ENCODE assay signal across 1 cellular context in the genomic region with DNA sequence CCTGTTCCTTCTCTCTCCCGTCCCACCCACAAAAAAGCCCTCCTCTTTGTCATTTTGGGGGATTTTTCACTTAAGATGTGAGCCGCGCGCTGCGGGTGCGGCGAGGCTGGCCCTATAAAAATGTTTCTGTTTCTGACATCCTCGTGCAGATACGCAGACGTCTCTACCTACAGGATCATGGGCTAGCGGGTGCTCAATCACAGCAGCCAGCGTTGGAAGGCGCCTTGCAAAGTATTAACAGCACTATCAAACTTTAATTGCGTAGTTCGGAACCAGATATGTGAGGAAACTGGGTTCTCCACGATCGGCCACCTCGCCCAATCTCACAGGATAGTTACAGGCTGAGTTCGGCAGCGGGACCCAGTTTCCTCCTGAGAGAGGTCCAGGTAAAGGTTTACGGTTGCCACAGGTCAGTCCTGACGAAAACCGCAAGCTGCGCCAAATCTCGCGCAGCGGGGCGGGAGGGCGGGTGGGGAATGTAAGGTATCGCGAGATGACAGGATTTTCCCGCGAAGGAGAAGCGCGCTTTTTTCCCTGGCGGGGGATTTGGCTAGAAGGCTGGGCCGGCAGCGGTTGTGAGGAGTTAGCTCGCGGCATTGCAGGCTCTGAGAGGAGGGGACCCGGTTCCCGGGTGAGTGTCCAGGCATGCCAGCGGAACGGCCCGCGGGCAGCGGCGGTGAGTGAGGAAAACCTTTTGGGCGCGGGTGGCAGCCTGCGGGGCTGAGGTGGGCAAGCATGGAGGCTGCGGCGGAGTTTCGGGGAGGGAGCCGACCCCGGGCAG.
TF ChIP-seq lines count a peak whose summit lies in the region.

A gene (plus strand): TSS at position 512 of the 781 bp plus-strand sequence. CDS start 134 bp downstream, at position 646.

TF ChIP-seq in GM12878, 131 proteins besides CTCF, POLR2A, EP300 and RAD21 (continued from another document):
- TF ChIP-seq, protein P1, sequence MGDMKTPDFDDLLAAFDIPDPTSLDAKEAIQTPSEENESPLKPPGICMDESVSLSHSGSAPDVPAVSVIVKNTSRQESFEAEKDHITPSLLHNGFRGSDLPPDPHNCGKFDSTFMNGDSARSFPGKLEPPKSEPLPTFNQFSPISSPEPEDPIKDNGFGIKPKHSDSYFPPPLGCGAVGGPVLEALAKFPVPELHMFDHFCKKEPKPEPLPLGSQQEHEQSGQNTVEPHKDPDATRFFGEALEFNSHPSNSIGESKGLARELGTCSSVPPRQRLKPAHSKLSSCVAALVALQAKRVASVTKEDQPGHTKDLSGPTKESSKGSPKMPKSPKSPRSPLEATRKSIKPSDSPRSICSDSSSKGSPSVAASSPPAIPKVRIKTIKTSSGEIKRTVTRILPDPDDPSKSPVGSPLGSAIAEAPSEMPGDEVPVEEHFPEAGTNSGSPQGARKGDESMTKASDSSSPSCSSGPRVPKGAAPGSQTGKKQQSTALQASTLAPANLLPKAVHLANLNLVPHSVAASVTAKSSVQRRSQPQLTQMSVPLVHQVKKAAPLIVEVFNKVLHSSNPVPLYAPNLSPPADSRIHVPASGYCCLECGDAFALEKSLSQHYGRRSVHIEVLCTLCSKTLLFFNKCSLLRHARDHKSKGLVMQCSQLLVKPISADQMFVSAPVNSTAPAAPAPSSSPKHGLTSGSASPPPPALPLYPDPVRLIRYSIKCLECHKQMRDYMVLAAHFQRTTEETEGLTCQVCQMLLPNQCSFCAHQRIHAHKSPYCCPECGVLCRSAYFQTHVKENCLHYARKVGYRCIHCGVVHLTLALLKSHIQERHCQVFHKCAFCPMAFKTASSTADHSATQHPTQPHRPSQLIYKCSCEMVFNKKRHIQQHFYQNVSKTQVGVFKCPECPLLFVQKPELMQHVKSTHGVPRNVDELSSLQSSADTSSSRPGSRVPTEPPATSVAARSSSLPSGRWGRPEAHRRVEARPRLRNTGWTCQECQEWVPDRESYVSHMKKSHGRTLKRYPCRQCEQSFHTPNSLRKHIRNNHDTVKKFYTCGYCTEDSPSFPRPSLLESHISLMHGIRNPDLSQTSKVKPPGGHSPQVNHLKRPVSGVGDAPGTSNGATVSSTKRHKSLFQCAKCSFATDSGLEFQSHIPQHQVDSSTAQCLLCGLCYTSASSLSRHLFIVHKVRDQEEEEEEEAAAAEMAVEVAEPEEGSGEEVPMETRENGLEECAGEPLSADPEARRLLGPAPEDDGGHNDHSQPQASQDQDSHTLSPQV (IDR thresholded peaks at IDR 0.05) = no peak
